Comparison of ENCODE assay signal across 18 cellular contexts in the genomic region with DNA sequence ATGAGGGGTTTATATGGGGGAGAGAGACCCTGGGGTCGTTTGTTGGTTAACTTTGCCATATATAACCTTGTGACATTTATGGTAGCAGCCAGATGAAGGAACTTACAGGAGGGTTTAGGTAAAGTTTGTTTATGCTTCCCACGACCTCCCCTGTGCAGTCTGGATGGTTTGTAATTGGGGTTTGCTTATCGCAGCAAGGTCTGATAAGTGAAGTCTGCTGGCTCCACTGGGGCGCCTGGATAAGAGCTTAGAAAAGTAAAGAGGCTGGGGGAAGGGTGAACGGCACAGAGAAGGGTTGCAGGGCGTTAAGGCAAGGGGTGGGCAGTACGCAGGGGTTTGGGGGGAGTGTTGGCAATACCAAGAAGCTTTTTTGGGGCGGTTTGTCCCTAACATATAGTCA.
"Had no signal": no experiment of that assay in that cellular context is flagged by ENCODE, and none has a peak within 500 bp of the region (broad histone marks: within the 10 kb centered on the region; RNA-seq: fewer than 3 reads in every experiment).

No MANE protein-coding gene starts in this region.

- H3K27me3 ChIP-seq: gastroesophageal sphincter, testis, upper lobe of right lung had no signal

- H3K4me1 Mint-ChIP-seq: brain had no signal

- H3K27me3 Mint-ChIP-seq: activated naive CD8-positive, alpha-beta T cell treated with anti-CD3 and anti-CD28 coated beads for 36 hours; brain; memory B cell; naive thymus-derived CD8-positive, alpha-beta T cell; stimulated activated naive CD8-positive, alpha-beta T cell treated with anti-CD3 and anti-CD28 coated beads, Interleukin-15, amount 100 ng/mL, for 72 hours had no signal

- H3K4me3 ChIP-seq: gastroesophageal sphincter, psoas muscle, testis, upper lobe of right lung had no signal

- DNase-seq: activated CD4-positive, alpha-beta T cell treated with anti-CD3 and anti-CD28 coated beads, Interleukin-2, amount 50 U/mL, for 1 hour; activated CD8-positive, alpha-beta memory T cell treated with anti-CD3 and anti-CD28 coated beads for 24 hours; activated gamma-delta T cell treated with Interleukin-2 at 50 U/mL for 16 hours; activated naive CD8-positive, alpha-beta T cell treated with anti-CD3 and anti-CD28 coated beads for 36 hours; cerebellar nuclear complex; effector memory CD4-positive, alpha-beta T cell; left colon; naive thymus-derived CD8-positive, alpha-beta T cell; psoas muscle; stimulated activated CD4-positive, alpha-beta T cell treated with anti-CD3 and anti-CD28 coated beads, Interleukin-1b, Interleukin-23, amount 100 ng/mL, for 48 hours; stimulated activated naive CD8-positive, alpha-beta T cell treated with anti-CD3 and anti-CD28 coated beads, Interleukin-15, amount 100 ng/mL, for 72 hours; testis; upper lobe of right lung had no signal

- ATAC-seq: activated CD4-positive, CD25-positive, alpha-beta regulatory T cell treated with anti-CD3 and anti-CD28 coated beads, Interleukin-2, amount 50 U/mL, for 24 hours; gastroesophageal sphincter; left colon; naive thymus-derived CD8-positive, alpha-beta T cell; psoas muscle; sciatic nerve; stimulated activated naive CD8-positive, alpha-beta T cell treated with anti-CD3 and anti-CD28 coated beads, Interleukin-15, amount 100 ng/mL, for 72 hours; upper lobe of right lung had no signal

- H3K27ac ChIP-seq: gastroesophageal sphincter, psoas muscle, testis, upper lobe of right lung had no signal

- H3K27ac Mint-ChIP-seq: activated naive CD8-positive, alpha-beta T cell treated with anti-CD3 and anti-CD28 coated beads for 36 hours; brain; memory B cell had no signal

- H3K36me3 ChIP-seq: upper lobe of right lung had no signal

- H3K4me1 ChIP-seq: testis, upper lobe of right lung had no signal

- H3K9me3 ChIP-seq: testis, upper lobe of right lung had no signal

- H3K4me3 Mint-ChIP-seq: activated naive CD8-positive, alpha-beta T cell treated with anti-CD3 and anti-CD28 coated beads for 36 hours; brain; memory B cell; stimulated activated naive CD8-positive, alpha-beta T cell treated with anti-CD3 and anti-CD28 coated beads, Interleukin-15, amount 100 ng/mL, for 72 hours had no signal
